ENCODE assay signal across 8 cellular contexts in the genomic region with DNA sequence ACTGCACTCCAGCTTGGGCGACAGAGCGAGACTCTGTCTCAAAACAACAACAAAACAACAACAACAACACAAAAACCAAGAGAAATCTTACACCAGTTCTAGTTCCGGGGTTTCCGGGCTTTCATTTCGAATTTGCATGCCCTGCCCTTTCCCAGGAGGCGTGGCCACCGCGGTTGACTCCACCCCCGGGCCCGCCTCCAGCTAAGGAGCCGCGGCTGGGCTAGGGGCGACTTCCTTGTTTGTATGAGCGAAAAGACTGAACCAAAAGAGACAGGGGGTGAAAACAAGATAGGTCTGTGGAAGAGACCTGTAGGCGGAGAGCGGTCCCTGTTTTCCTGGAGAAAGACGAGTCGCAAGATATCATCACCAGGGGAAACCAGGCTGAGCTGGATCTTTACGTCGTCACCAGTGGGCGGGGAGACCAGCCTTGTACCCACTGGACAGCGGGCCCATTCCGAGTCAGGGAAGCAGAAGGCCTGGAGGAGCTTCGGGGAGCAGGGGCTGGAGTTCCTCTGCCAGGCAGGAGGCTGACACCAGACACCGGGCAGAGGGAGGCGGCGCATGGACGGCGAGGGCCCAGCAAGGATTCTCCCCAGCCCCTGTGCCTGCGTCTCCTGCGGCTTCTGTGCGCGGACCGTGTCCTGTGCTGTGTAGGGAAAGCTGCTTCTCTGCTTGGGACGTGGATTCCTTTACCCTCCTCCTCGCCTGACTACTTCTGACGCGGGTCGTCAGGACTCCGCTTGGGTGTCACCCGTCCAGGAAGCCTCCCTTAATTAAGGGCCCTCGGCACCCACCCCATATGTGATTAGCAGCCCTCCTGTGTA. TPM values are rescaled to one million over a fixed set of nuclear protein-coding genes. Genes with fewer than 3 reads are reported as not detected.
DNase-seq lines count a peak whose midpoint lies in the region; ATAC-seq and TF ChIP-seq lines count a peak whose summit lies in the region.

No MANE protein-coding gene starts in this region.

- ATAC-seq in GM21367 (IDR thresholded peaks at IDR 0.05; ENCODE audit: unreplicated experiment) (peak; percentile 54), mucosa of descending colon (peak; percentile 88)

- H3K4me2 ChIP-seq in OCI-LY7 (ENCODE audit: low read length), result peak overlapping the region; percentile 88

- CTCF ChIA-PET in CD8-positive, alpha-beta memory T cell (lab: Charles Lee), result interaction anchor here (0.8 to 2.1 kb wide), 11 partner anchors 9 to 390 kb away, joined by 3 to 24 read pairs (median 5); a partner anchor contains a TSS
- CTCF ChIA-PET in OCI-LY7 (lab: Charles Lee; ENCODE audit: unreplicated experiment), result interaction anchor here (0.5 to 1.2 kb wide), 3 partner anchors 26 to 466 kb away, joined by 3 to 4 read pairs (median 3); a partner anchor contains a TSS

- H3K27me3 ChIP-seq in CD8-positive, alpha-beta memory T cell (ENCODE audit: insufficient read depth, low read length, poor library complexity, severe bottlenecking), result no peaks in the 10 kb centered on the region

- intact Hi-C loops in OCI-LY7 (cut with micrococcal nuclease; ENCODE audit: unreplicated experiment), result loop anchor here (1.0 to 2.0 kb wide), 2 partner anchors 16 to 95 kb away; a partner anchor contains a TSS
- intact Hi-C loops in mucosa of descending colon (cut with DNase I, micrococcal nuclease), result no loop called here

- BruUV-seq in OCI-LY7 (replicated peaks; lab: Mats Ljungman, UMichigan), result TSS peak; percentile 91

- TF ChIP-seq CTCF in OCI-LY7 (conservative IDR thresholded peaks at IDR 0.05; ENCODE audit: low read length) (no peak), mucosa of descending colon (IDR thresholded peaks at IDR 0.05) (no peak)

- no peaks in the 10 kb centered on the region for H3K9me2 ChIP-seq in OCI-LY7 (ENCODE audit: insufficient read depth, low read length)

- peak overlapping the region; percentile 84 for H3K4me3 ChIP-seq in CD8-positive, alpha-beta memory T cell (ENCODE audit: low read length)
- H3K4me3 ChIP-seq in OCI-LY7 (ENCODE audit: low read depth, low read length, poor library complexity, severe bottlenecking) (peak overlapping the region; percentile 72), mucosa of descending colon (peak overlapping the region; percentile 38)

- H3K27ac Mint-ChIP-seq in CD8-positive, alpha-beta memory T cell, result peak overlapping the region; percentile 94 to 99 (median 98)

- peak; percentile 83 to 95 (median 91) for DNase-seq in CD8-positive, alpha-beta memory T cell
- DNase-seq in HuH-7.5 (ENCODE audit: low spot score) (peak; percentile 53), OCI-LY7 (ENCODE audit: low spot score) (peak; percentile 93), activated T-cell treated with anti-CD3 and anti-CD28 coated beads for 4 hours (peak; percentile 86), epithelial cell of prostate (ENCODE audit: low read depth, low spot score) (peak; percentile 55), mucosa of descending colon (peak; percentile 94 to 96 (median 95))
- peak; percentile 76 to 79 for DNase-seq in stimulated activated CD8-positive, alpha-beta memory T cell treated with anti-CD3 and anti-CD28 coated beads, Interleukin-4, amount 100 ng/mL, for 1 hour (ENCODE audit: low read depth in 2 of 2, low spot score in 1 of 2)

- no peaks in the 10 kb centered on the region for H3K79me2 ChIP-seq in OCI-LY7 (ENCODE audit: insufficient read depth, low read depth, low read length)

- H3K27me3 Mint-ChIP-seq in CD8-positive, alpha-beta memory T cell, result no peaks in the 10 kb centered on the region

- H3K4me1 Mint-ChIP-seq in CD8-positive, alpha-beta memory T cell, result peaks cover 26 to 35% (median 30%) of the 10 kb centered on the region in 3 donors

- peaks cover 0 to 8% (median 0%) of the 10 kb centered on the region in 3 donors for H3K36me3 Mint-ChIP-seq in CD8-positive, alpha-beta memory T cell

- no peaks in the 10 kb centered on the region for H3K36me3 ChIP-seq in CD8-positive, alpha-beta memory T cell (ENCODE audit: insufficient read depth, low read length)
- H3K36me3 ChIP-seq in OCI-LY7 (ENCODE audit: insufficient read depth, low read length) (no peaks in the 10 kb centered on the region), mucosa of descending colon (ENCODE audit: low read depth) (no peaks in the 10 kb centered on the region)

- no peaks in the 10 kb centered on the region for H3K9me3 Mint-ChIP-seq in CD8-positive, alpha-beta memory T cell

- H3K27ac ChIP-seq in CD8-positive, alpha-beta memory T cell (ENCODE audit: low read depth, low read length), result peak overlapping the region; percentile 94
- peak overlapping the region; percentile 67 for H3K27ac ChIP-seq in OCI-LY7 (ENCODE audit: low read depth, low read length, poor library complexity, severe bottlenecking)
- peak overlapping the region; percentile 96 for H3K27ac ChIP-seq in epithelial cell of prostate

- peak overlapping the region; percentile 79 for H2AFZ ChIP-seq in OCI-LY7 (ENCODE audit: low read length)

- peak overlapping the region; percentile 90 to 99 (median 95) for H3K4me3 Mint-ChIP-seq in CD8-positive, alpha-beta memory T cell

- no peaks in the 10 kb centered on the region for H4K20me1 ChIP-seq in OCI-LY7 (ENCODE audit: insufficient read depth, low read length)

- no peaks in the 10 kb centered on the region for H3K9me3 ChIP-seq in CD8-positive, alpha-beta memory T cell (ENCODE audit: low read length)
- no peaks in the 10 kb centered on the region for H3K9me3 ChIP-seq in OCI-LY7 (ENCODE audit: low read length)
- H3K9me3 ChIP-seq in mucosa of descending colon, result no peaks in the 10 kb centered on the region

- H3K4me1 ChIP-seq in CD8-positive, alpha-beta memory T cell (ENCODE audit: insufficient read depth, low read length), result peaks cover 17% of the 10 kb centered on the region
- H3K4me1 ChIP-seq in OCI-LY7 (ENCODE audit: insufficient read depth, low read length, poor library complexity, severe bottlenecking) (peaks cover 5% of the 10 kb centered on the region), mucosa of descending colon (ENCODE audit: low read depth) (peaks cover 10% of the 10 kb centered on the region)

- POLR2A ChIA-PET in CD8-positive, alpha-beta memory T cell (lab: Charles Lee), result interaction anchor here (0.5 to 2.4 kb wide), 13 partner anchors 10 to 1000 kb away, joined by 3 to 139 read pairs (median 5); a partner anchor contains a TSS
- POLR2A ChIA-PET in OCI-LY7 (lab: Charles Lee), result interaction anchor here (1.5 to 2.0 kb wide), 3 partner anchors 20 to 96 kb away, joined by 7 to 8 read pairs (median 8); a partner anchor contains a TSS

RNA-seq across cellular contexts. Expression of a gene that starts 10.4 kb away (rescaled TPM):
- total RNA-seq in CD8-positive, alpha-beta memory T cell, result 1 to 10 TPM; 1.9 to 2.3 TPM
- 1.9 TPM for polyA plus RNA-seq in CD8-positive, alpha-beta memory T cell
- total RNA-seq in OCI-LY7 (2014; rRNA removed; shearing (Covaris generic)), result 0.64 and 1.4 TPM in 2 replicates
- total RNA-seq in OCI-LY7 (2022) (0.72 and 0.83 TPM in 2 replicates), mucosa of descending colon (10 to 100 TPM in 1 of 3 donors, 1 to 10 TPM in 2; 2.3 to 34.3 (median 3.2) TPM)

Comparison
In these comparisons a context has a peak if more than half of its experiments do, and no peak if none do; other contexts are left out.
1. Peak in every context shown above with its lines: DNase-seq, ATAC-seq, H3K4me3 ChIP-seq and H3K27ac ChIP-seq.